17 cellular contexts compared by ENCODE assay signal in the genomic region with DNA sequence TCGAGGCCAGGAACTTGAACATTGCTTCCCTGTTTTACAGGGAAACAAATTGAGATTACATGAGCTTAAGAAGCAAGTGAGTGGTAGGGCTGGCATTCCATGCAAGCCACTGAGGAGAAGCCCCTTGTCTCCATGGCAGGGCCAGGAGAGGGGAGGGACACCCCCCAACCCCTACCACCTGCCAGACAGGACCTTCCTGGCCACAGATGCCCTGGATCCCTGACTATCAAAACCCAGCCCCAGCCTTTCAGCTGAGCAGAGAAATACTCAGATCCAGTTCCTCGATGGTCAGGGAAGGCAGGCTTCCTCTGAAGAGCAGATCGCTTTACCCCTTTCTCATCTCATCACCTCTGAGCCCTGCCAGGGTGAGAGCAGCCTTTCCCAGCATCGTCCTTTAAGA. TPM values are rescaled to one million over a fixed set of nuclear protein-coding genes. Genes with fewer than 3 reads are reported as not detected.
DNase-seq lines count a peak whose midpoint lies in the region; ATAC-seq and TF ChIP-seq lines count a peak whose summit lies in the region.
"Had no signal": no experiment of that assay in that cellular context is flagged by ENCODE, and none has a peak within 500 bp of the region (broad histone marks: within the 10 kb centered on the region; RNA-seq: fewer than 3 reads in every experiment).

No MANE protein-coding gene starts in this region.

- H3K4me1 Mint-ChIP-seq in activated T-cell treated with anti-CD3 and anti-CD28 coated beads, Interleukin-2, amount 50 U/mL, for 24 hours (ENCODE audit: low read depth): peaks cover 43% of the 10 kb centered on the region

- ATAC-seq in sciatic nerve: no peak
- ATAC-seq in GM19455 (IDR thresholded peaks at IDR 0.05; ENCODE audit: unreplicated experiment): no peak
- ATAC-seq in GM18873 (IDR thresholded peaks at IDR 0.05; ENCODE audit: low FRiP score, unreplicated experiment): no peak

- TF ChIP-seq CTCF in C4-2B (conservative IDR thresholded peaks at IDR 0.05) (no peak), coronary artery (IDR thresholded peaks at IDR 0.05) (no peak)

- DNase-seq in activated T-cell treated with anti-CD3 and anti-CD28 coated beads, Interleukin-2, amount 50 U/mL, for 24 hours: peak; percentile 24
- DNase-seq in activated T-cell treated with anti-CD3 and anti-CD28 coated beads, Interleukin-2, amount 50 U/mL, for 1 hour: no peak
- DNase-seq in coronary artery (ENCODE audit: low spot score) (peak; percentile 57), sciatic nerve (ENCODE audit: low spot score) (peak; percentile 31), 8988T (no peak)
- DNase-seq: MM.1S; NCI-H1105; NCI-H2081; NK-92 treated with Interleukin-12 subunit alpha and Interleukin-12 subunit beta, amount 100 ng/mL, for 24 hours had no signal

- no peak overlapping the region for H3K4me3 Mint-ChIP-seq in activated T-cell treated with anti-CD3 and anti-CD28 coated beads, Interleukin-2, amount 50 U/mL, for 24 hours
- H3K4me3 Mint-ChIP-seq: IgD-negative memory B cell had no signal

- H3K27ac ChIP-seq in C4-2B (peak overlapping the region; percentile 96), coronary artery (no peak overlapping the region)
- H3K27ac ChIP-seq: Peyer's patch had no signal

- no peaks in the 10 kb centered on the region for H3K36me3 Mint-ChIP-seq in activated T-cell treated with anti-CD3 and anti-CD28 coated beads, Interleukin-2, amount 50 U/mL, for 24 hours (ENCODE audit: low read depth)
- H3K36me3 Mint-ChIP-seq: IgD-negative memory B cell had no signal

- no peak overlapping the region for H3K27ac Mint-ChIP-seq in activated T-cell treated with anti-CD3 and anti-CD28 coated beads, Interleukin-2, amount 50 U/mL, for 24 hours
- H3K27ac Mint-ChIP-seq: IgD-negative memory B cell had no signal

- no peaks in the 10 kb centered on the region for H3K27me3 Mint-ChIP-seq in activated T-cell treated with anti-CD3 and anti-CD28 coated beads, Interleukin-2, amount 50 U/mL, for 24 hours
- H3K27me3 Mint-ChIP-seq: IgD-negative memory B cell had no signal

- H3K4me3 ChIP-seq in coronary artery: no peak overlapping the region
- H3K4me3 ChIP-seq: HAP-1, Peyer's patch had no signal

- intact Hi-C loops in sciatic nerve (cut with DNase I): no loop called here

- H3K9me3 Mint-ChIP-seq in activated T-cell treated with anti-CD3 and anti-CD28 coated beads, Interleukin-2, amount 50 U/mL, for 24 hours: no peaks in the 10 kb centered on the region
- H3K9me3 Mint-ChIP-seq: IgD-negative memory B cell had no signal

RNA-seq across cellular contexts. Expression of a gene that starts 53.8 kb away (rescaled TPM):
- not detected for total RNA-seq in sciatic nerve
- total RNA-seq: LHCN-M2, NCI-H460, Peyer's patch had no signal

Comparison
In these comparisons a context has a peak if more than half of its experiments do, and no peak if none do; other contexts are left out.
1. DNase-seq: peak in activated T-cell treated with anti-CD3 and anti-CD28 coated beads, Interleukin-2, amount 50 U/mL, for 24 hours (single experiment), coronary artery (single experiment) and sciatic nerve (single experiment); none in activated T-cell treated with anti-CD3 and anti-CD28 coated beads, Interleukin-2, amount 50 U/mL, for 1 hour (single experiment) and 8988T (single experiment).